ENCODE assay signal across 14 cellular contexts in the genomic region with DNA sequence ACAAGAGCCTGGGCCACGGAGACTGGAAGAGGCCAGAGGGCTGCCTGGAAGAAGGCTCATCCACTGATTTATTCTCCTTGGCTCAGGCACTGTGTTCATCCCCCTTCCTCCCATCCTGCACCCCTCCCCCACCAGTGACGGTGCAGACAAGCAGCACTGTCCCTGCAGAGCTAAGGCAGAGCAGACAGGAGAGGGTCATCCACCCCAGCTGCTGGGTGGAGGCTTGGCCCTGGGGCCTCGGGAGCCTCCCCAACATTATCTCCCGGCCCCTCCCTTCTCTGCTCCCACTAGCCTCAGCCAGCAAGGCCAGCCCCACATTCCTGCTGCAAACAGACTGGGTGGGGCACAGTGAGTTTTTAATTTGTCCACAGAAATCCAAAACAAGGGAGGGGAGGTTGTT. TPM values are rescaled to one million over a fixed set of nuclear protein-coding genes. Genes with fewer than 3 reads are reported as not detected.
A peak's percentile ranks its signal among the peaks of the same experiment; 100 is the strongest.
DNase-seq lines count a peak whose midpoint lies in the region; ATAC-seq, FAIRE-seq and TF ChIP-seq lines count a peak whose summit lies in the region.
"Had no signal": no experiment of that assay in that cellular context is flagged by ENCODE, and none has a peak within 500 bp of the region (broad histone marks: within the 10 kb centered on the region; RNA-seq: fewer than 3 reads in every experiment).

No MANE protein-coding gene starts in this region.

- peak; percentile 53 to 54 for ATAC-seq in A549

- no peak overlapping the region for H3K4me3 Mint-ChIP-seq in Calu3 (ENCODE audit: low read depth, unreplicated experiment)
- H3K4me3 Mint-ChIP-seq: activated naive CD8-positive, alpha-beta T cell had no signal

- peak overlapping the region; percentile 55 for H2AFZ ChIP-seq in mesenchymal stem cell (ENCODE audit: low read depth, low read length)

- H3K18ac ChIP-seq in mesenchymal stem cell (ENCODE audit: low read depth in 1 of 2, low read length in 2 of 2), result peak overlapping the region in 1 of 2 experiments; percentile 39

- no peak for TF ChIP-seq POLR2A in A549 (IDR thresholded peaks at IDR 0.05; ENCODE audit: low read length)
- TF ChIP-seq POLR2A in prostate gland (IDR thresholded peaks at IDR 0.05), result no peak

- CTCF ChIA-PET in A549 (lab: Yijun Ruan, JAX) (interaction anchor here (2.9 kb wide), 1 partner anchor 20 kb away, joined by 12 read pairs; no protein-coding TSS in a partner anchor), Calu3 (lab: Charles Lee) (interaction anchor here (1.0 kb wide), 1 partner anchor 13 kb away, joined by 4 read pairs; no protein-coding TSS in a partner anchor)

- H3K4me3 ChIP-seq in A549 (no peak overlapping the region), mesenchymal stem cell (ENCODE audit: insufficient read depth in 1 of 2, low read depth in 1 of 2, low read length in 2 of 2) (no peak overlapping the region), prostate gland (no peak overlapping the region)
- H3K4me3 ChIP-seq: upper lobe of left lung had no signal

- H3K4me1 Mint-ChIP-seq in Calu3 (ENCODE audit: low read depth, unreplicated experiment), result no peaks in the 10 kb centered on the region

- peak overlapping the region; percentile 91 for H2BK5ac ChIP-seq in mesenchymal stem cell (ENCODE audit: low read depth, low read length, poor library complexity, severe bottlenecking)

- POLR2A ChIA-PET in A549 (lab: Yijun Ruan, JAX), result interaction anchor here (0.7 kb wide), 1 partner anchor 24 kb away, joined by 5 read pairs; the partner anchor contains the start of gene HSPA12A

- no peaks in the 10 kb centered on the region for H3K36me3 Mint-ChIP-seq in Calu3 (ENCODE audit: insufficient read depth, unreplicated experiment)
- H3K36me3 Mint-ChIP-seq: activated naive CD8-positive, alpha-beta T cell had no signal

- WGBS in A549 (ENCODE audit: missing lambda C conversion rate), result 13% methylated on average over 4 of the region's 4 CpGs
- 39% methylated on average over 4 of the region's 4 CpGs for WGBS in mesenchymal stem cell
- WGBS in prostate gland, result 47% methylated on average over 4 of the region's 4 CpGs

- peak overlapping the region; percentile 61 for H2BK15ac ChIP-seq in mesenchymal stem cell (ENCODE audit: low read depth, poor library complexity, severe bottlenecking)

- no peak for TF ChIP-seq EP300 in A549 (IDR thresholded peaks at IDR 0.05)

- peak overlapping the region; percentile 76 for H2AK5ac ChIP-seq in mesenchymal stem cell (ENCODE audit: low read length, severe bottlenecking)

- DNase-seq in A549 (ENCODE audit: low read depth in 1 of 2, low spot score in 1 of 2) (peak; percentile 30 to 46), NCI-H226 (peak; percentile 25), glomerular visceral epithelial cell (ENCODE audit: extremely low spot score) (peak; percentile 32), mesenchymal stem cell (peak; percentile 29), prostate gland (ENCODE audit: low spot score) (no peak), T-helper 1 cell (no peak), posterior cingulate gyrus (no peak), Calu3 (no peak)
- DNase-seq: DMS 273 treated with DMSO at 0.1 percent for 48 hours; NCI-H2107; stimulated activated CD8-positive, alpha-beta memory T cell treated with anti-CD3 and anti-CD28 coated beads, Interleukin-4, amount 100 ng/mL, for 48 hours; upper lobe of left lung had no signal

- no peaks in the 10 kb centered on the region for H3K79me1 ChIP-seq in mesenchymal stem cell (replicated peaks; ENCODE audit: low read length, poor library complexity, severe bottlenecking)

- H3K23ac ChIP-seq in mesenchymal stem cell (ENCODE audit: low read length in 2 of 2), result no peak overlapping the region

- H3K4ac ChIP-seq in mesenchymal stem cell (ENCODE audit: low read depth in 1 of 2, low read length in 2 of 2), result peak overlapping the region in 1 of 2 experiments; percentile 28

- H3K36me3 ChIP-seq in mesenchymal stem cell (ENCODE audit: control insufficient read depth in 1 of 2, insufficient read depth in 2 of 2, low read depth in 1 of 2, low read length in 2 of 2) (no peaks in the 10 kb centered on the region), prostate gland (no peaks in the 10 kb centered on the region)
- H3K36me3 ChIP-seq: upper lobe of left lung had no signal

- H3K4me1 ChIP-seq in A549, result peaks cover 55% of the 10 kb centered on the region
- peaks cover 39% of the 10 kb centered on the region for H3K4me1 ChIP-seq in mesenchymal stem cell (ENCODE audit: control insufficient read depth, insufficient read depth, low read depth, low read length)
- H3K4me1 ChIP-seq in prostate gland (replicated peaks), result no peaks in the 10 kb centered on the region
- H3K4me1 ChIP-seq: upper lobe of left lung had no signal

- no peak for FAIRE-seq in A549 (lab: Jason Lieb, UNC)
- FAIRE-seq: A204.1 had no signal

- peak overlapping the region; percentile 16 for H3K9ac ChIP-seq in mesenchymal stem cell (ENCODE audit: low read length)

- H3K14ac ChIP-seq in mesenchymal stem cell (ENCODE audit: low read length in 2 of 2), result peak overlapping the region in 1 of 2 experiments; percentile 35

- H3K4me2 ChIP-seq in A549 (peak overlapping the region; percentile 56), mesenchymal stem cell (ENCODE audit: low read length, poor library complexity, severe bottlenecking) (no peak overlapping the region)

- no TSS peak for BruUV-seq in Calu3 (replicated peaks; lab: Mats Ljungman, UMichigan)

- H2BK12ac ChIP-seq in mesenchymal stem cell (ENCODE audit: low read length in 2 of 2), result peak overlapping the region; percentile 15 to 45

- peaks cover 14% of the 10 kb centered on the region for H3K9me3 ChIP-seq in A549
- H3K9me3 ChIP-seq in mesenchymal stem cell (ENCODE audit: control insufficient read depth, low read length), result peaks cover 3% of the 10 kb centered on the region
- no peaks in the 10 kb centered on the region for H3K9me3 ChIP-seq in prostate gland
- H3K9me3 ChIP-seq: upper lobe of left lung had no signal

- no peak for TF ChIP-seq RAD21 in A549 (conservative IDR thresholded peaks at IDR 0.05 in 1 of 2, IDR thresholded peaks at IDR 0.05 in 1 of 2)

- H3K9me3 Mint-ChIP-seq in Calu3 (ENCODE audit: low read depth, unreplicated experiment), result no peaks in the 10 kb centered on the region

- H3K27ac Mint-ChIP-seq in Calu3 (ENCODE audit: unreplicated experiment), result no peak overlapping the region
- H3K27ac Mint-ChIP-seq: activated naive CD8-positive, alpha-beta T cell had no signal

- H3K27me3 ChIP-seq in mesenchymal stem cell (ENCODE audit: control insufficient read depth in 1 of 2, insufficient read depth in 1 of 2, low read length in 2 of 2) (no peaks in the 10 kb centered on the region), prostate gland (replicated peaks; ENCODE audit: insufficient read depth) (no peaks in the 10 kb centered on the region)
- H3K27me3 ChIP-seq: upper lobe of left lung had no signal

- intact Hi-C loops in prostate gland (cut with DNase I) (no loop called here), posterior cingulate gyrus (cut with DNase I) (no loop called here), Calu3 (cut with micrococcal nuclease; ENCODE audit: unreplicated experiment) (no loop called here)

- no peak for TF ChIP-seq CTCF in A549 (IDR thresholded peaks at IDR 0.05)
- TF ChIP-seq CTCF in prostate gland (IDR thresholded peaks at IDR 0.05), result no peak
- no peak for TF ChIP-seq CTCF in Calu3 (IDR thresholded peaks at IDR 0.05; ENCODE audit: unreplicated experiment)

- no peak overlapping the region for H4K91ac ChIP-seq in mesenchymal stem cell (ENCODE audit: low read length)

- peaks cover 15% of the 10 kb centered on the region for H3K27me3 Mint-ChIP-seq in Calu3 (ENCODE audit: unreplicated experiment)

- no peak overlapping the region for H4K8ac ChIP-seq in mesenchymal stem cell (ENCODE audit: low read length)

- H3K27ac ChIP-seq in A549 (peak overlapping the region; percentile 53 to 86), mesenchymal stem cell (ENCODE audit: low read length, poor library complexity, severe bottlenecking) (peak overlapping the region; percentile 93), prostate gland (no peak overlapping the region)
- H3K27ac ChIP-seq: upper lobe of left lung had no signal

- H2BK120ac ChIP-seq in mesenchymal stem cell (ENCODE audit: low read depth, low read length), result no peak overlapping the region

TF ChIP-seq in A549, 52 proteins besides CTCF, POLR2A, EP300 and RAD21:
- TF ChIP-seq CEBPB (IDR thresholded peaks at IDR 0.05) (no peak), ZFP36 (IDR thresholded peaks at IDR 0.05; ENCODE audit: borderline replicate concordance, partially characterized antibody) (peak; percentile 36)

RNA-seq across cellular contexts. Expression of gene HSPA12A, which starts 24.9 kb away (rescaled TPM):
- 17.0 and 17.4 TPM in 2 replicates for polyA plus RNA-seq in A549 (2011; rRNA removed)
- polyA plus RNA-seq in A549 (2012; cell fraction: cytosol; rRNA removed), result 7.7 and 9.1 TPM in 2 replicates
- polyA plus RNA-seq in A549 (2012; cell fraction: nucleus; rRNA removed), result 20.5 and 23.0 TPM in 2 replicates
- polyA plus RNA-seq in A549 (2017; fragmentation: RNase III; extraction: RNeasy Plus Mini Kit Qiagen cat#74134 plus additional on column Dnase treatment), result 16.7 to 17.8 TPM (median 16.9 TPM) in 3 replicates
- polyA minus RNA-seq in A549 (2011; rRNA and poly(A)+ RNA removed), result 25.2 and 27.4 TPM in 2 replicates
- polyA plus RNA-seq in mesenchymal stem cell (2013, experiment 1 of 2), result 3.9 TPM
- polyA plus RNA-seq in mesenchymal stem cell (2013, experiment 2 of 2), result 3.8 TPM
- 10 to 100 TPM in 1 of 2 donors, 1 to 10 TPM in 1; 5.7 to 19.4 TPM for total RNA-seq in prostate gland
- 2.4 and 3.2 TPM in 2 replicates for total RNA-seq in Calu3 (2022)

Comparison
In these comparisons a context has a peak if more than half of its experiments do, and no peak if none do; other contexts are left out.
1. DNase-seq: peak in A549 (2 of 2), NCI-H226 (single experiment), glomerular visceral epithelial cell (single experiment) and mesenchymal stem cell (single experiment); none in prostate gland (single experiment), T-helper 1 cell (0 of 5), posterior cingulate gyrus (0 of 10) and Calu3 (single experiment).
2. H3K27ac ChIP-seq: peak in A549 (2 of 2) and mesenchymal stem cell (single experiment); none in prostate gland (0 of 2).